ENCODE assay signal across 19 cellular contexts in the genomic region with DNA sequence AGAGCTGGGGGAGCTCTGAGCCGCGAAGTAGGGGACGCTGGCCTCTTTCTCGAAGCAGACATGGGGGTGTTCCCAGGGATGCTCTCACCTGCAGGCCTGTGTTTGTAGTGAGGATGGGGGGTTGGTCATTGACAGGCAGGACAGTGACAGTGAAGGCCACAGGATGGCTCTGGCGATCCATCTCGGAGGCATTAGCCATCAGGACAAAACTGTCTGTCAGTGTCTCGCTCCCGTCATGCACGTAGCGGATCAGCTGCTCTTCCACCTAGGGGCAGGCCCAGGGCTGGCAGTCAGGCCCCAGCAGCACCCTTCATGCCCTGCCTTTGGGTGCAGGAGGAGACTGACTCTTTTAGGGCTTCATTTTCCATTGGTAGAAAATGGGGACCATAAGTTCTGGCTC. TPM values are rescaled to one million over a fixed set of nuclear protein-coding genes. Genes with fewer than 3 reads are reported as not detected.
"Had no signal": no experiment of that assay in that cellular context is flagged by ENCODE, and none has a peak within 500 bp of the region (broad histone marks: within the 10 kb centered on the region; RNA-seq: fewer than 3 reads in every experiment).

No MANE protein-coding gene starts in this region.

- H3K36me3 ChIP-seq: cardiac muscle cell, colonic mucosa, left lung, neutrophil, uterus had no signal

- FAIRE-seq: kidney had no signal

- H3K4me3 Mint-ChIP-seq: activated CD4-positive, alpha-beta memory T cell treated with anti-CD3 and anti-CD28 coated beads for 36 hours; activated CD4-positive, alpha-beta T cell treated with anti-CD3 and anti-CD28 coated beads for 36 hours; activated CD8-positive, alpha-beta memory T cell treated with anti-CD3 and anti-CD28 coated beads, Interleukin-2, amount 10 ng/mL, durations not matched to agents 7 days and 5 days; activated naive CD4-positive, alpha-beta T cell treated with anti-CD3 and anti-CD28 coated beads for 36 hours; naive thymus-derived CD4-positive, alpha-beta T cell; stimulated activated naive B cell treated with anti-CD40 and anti-IgM and Interleukin-4, amounts not matched to agents 10 μg/mL and 1 μg/mL and 100 μg/mL, for 72 hours had no signal

- H3K27ac ChIP-seq: cardiac muscle cell, colonic mucosa, left lung, neutrophil, uterus had no signal

- H3K4me1 Mint-ChIP-seq: activated CD4-positive, alpha-beta T cell treated with anti-CD3 and anti-CD28 coated beads for 36 hours; activated CD8-positive, alpha-beta memory T cell treated with anti-CD3 and anti-CD28 coated beads, Interleukin-2, amount 10 ng/mL, durations not matched to agents 7 days and 5 days had no signal

- H3K27me3 ChIP-seq: cardiac muscle cell, colonic mucosa, left lung, neutrophil, tibial artery, uterus had no signal

- DNase-seq: activated CD4-positive, alpha-beta memory T cell treated with anti-CD3 and anti-CD28 coated beads for 36 hours; activated CD4-positive, alpha-beta T cell treated with anti-CD3 and anti-CD28 coated beads for 36 hours; activated CD8-positive, alpha-beta memory T cell treated with anti-CD3 and anti-CD28 coated beads, Interleukin-2, amount 10 ng/mL, durations not matched to agents 7 days and 5 days; activated naive CD4-positive, alpha-beta T cell treated with anti-CD3 and anti-CD28 coated beads for 36 hours; activated T-cell treated with anti-CD3 and anti-CD28 coated beads, Interleukin-2, amount 50 U/mL, for 1 hour; colonic mucosa; foreskin fibroblast; hippocampal formation; kidney; left lung; mucosa of descending colon; naive thymus-derived CD4-positive, alpha-beta T cell; stimulated activated CD4-positive, alpha-beta T cell treated with anti-CD3 and anti-CD28 coated beads, Interleukin-2, amount 100 ng/mL, for 48 hours; stimulated activated naive B cell treated with anti-CD40 and anti-IgM and Interleukin-4, amounts not matched to agents 10 μg/mL and 1 μg/mL and 100 μg/mL, for 72 hours; tibial artery; uterus had no signal

- H3K27me3 Mint-ChIP-seq: activated CD8-positive, alpha-beta memory T cell treated with anti-CD3 and anti-CD28 coated beads, Interleukin-2, amount 10 ng/mL, durations not matched to agents 7 days and 5 days; naive thymus-derived CD4-positive, alpha-beta T cell had no signal

- H3K27ac Mint-ChIP-seq: activated CD4-positive, alpha-beta memory T cell treated with anti-CD3 and anti-CD28 coated beads for 36 hours; activated CD4-positive, alpha-beta T cell treated with anti-CD3 and anti-CD28 coated beads for 36 hours; activated CD8-positive, alpha-beta memory T cell treated with anti-CD3 and anti-CD28 coated beads, Interleukin-2, amount 10 ng/mL, durations not matched to agents 7 days and 5 days; activated naive CD4-positive, alpha-beta T cell treated with anti-CD3 and anti-CD28 coated beads for 36 hours; activated T-helper 2 cell treated with anti-CD3 and anti-CD28 coated beads, Interferon-gamma antibody, Interleukin-2, Interleukin-4, amounts not matched to agents 10 μg/mL and 5 μg/mL and 100 μg/mL, durations not matched to agents 14 hours and 24 hours and 36 hours; naive thymus-derived CD4-positive, alpha-beta T cell; stimulated activated naive B cell treated with anti-CD40 and anti-IgM and Interleukin-4, amounts not matched to agents 10 μg/mL and 1 μg/mL and 100 μg/mL, for 72 hours had no signal

- ATAC-seq: activated CD4-positive, alpha-beta T cell treated with anti-CD3 and anti-CD28 coated beads for 36 hours; activated CD8-positive, alpha-beta memory T cell treated with anti-CD3 and anti-CD28 coated beads, Interleukin-2, amount 10 ng/mL, durations not matched to agents 7 days and 5 days; left lung; mucosa of descending colon; naive thymus-derived CD4-positive, alpha-beta T cell had no signal

- H3K4me1 ChIP-seq: colonic mucosa, uterus had no signal

- H3K9me3 ChIP-seq: colonic mucosa, left lung, mucosa of descending colon, neutrophil, tibial artery, uterus had no signal

- H3K36me3 Mint-ChIP-seq: activated CD4-positive, alpha-beta memory T cell treated with anti-CD3 and anti-CD28 coated beads for 36 hours; activated CD8-positive, alpha-beta memory T cell treated with anti-CD3 and anti-CD28 coated beads, Interleukin-2, amount 10 ng/mL, durations not matched to agents 7 days and 5 days; naive thymus-derived CD4-positive, alpha-beta T cell; stimulated activated naive B cell treated with anti-CD40 and anti-IgM and Interleukin-4, amounts not matched to agents 10 μg/mL and 1 μg/mL and 100 μg/mL, for 72 hours had no signal

- H3K9me3 Mint-ChIP-seq: activated CD4-positive, alpha-beta memory T cell treated with anti-CD3 and anti-CD28 coated beads for 36 hours; activated naive CD4-positive, alpha-beta T cell treated with anti-CD3 and anti-CD28 coated beads for 36 hours; activated T-helper 2 cell treated with anti-CD3 and anti-CD28 coated beads, Interferon-gamma antibody, Interleukin-2, Interleukin-4, amounts not matched to agents 10 μg/mL and 5 μg/mL and 100 μg/mL, durations not matched to agents 14 hours and 24 hours and 36 hours; naive thymus-derived CD4-positive, alpha-beta T cell; stimulated activated naive B cell treated with anti-CD40 and anti-IgM and Interleukin-4, amounts not matched to agents 10 μg/mL and 1 μg/mL and 100 μg/mL, for 72 hours had no signal

- H3K4me3 ChIP-seq: cardiac muscle cell, colonic mucosa, left lung, mucosa of descending colon, tibial artery, uterus had no signal

RNA-seq across cellular contexts. Expression of gene CSPG4, which starts 28.0 kb away (rescaled TPM):
- total RNA-seq: activated CD4-positive, alpha-beta memory T cell treated with anti-CD3 and anti-CD28 coated beads for 36 hours; activated CD4-positive, alpha-beta T cell treated with anti-CD3 and anti-CD28 coated beads for 36 hours; activated naive CD4-positive, alpha-beta T cell treated with anti-CD3 and anti-CD28 coated beads for 36 hours; naive thymus-derived CD4-positive, alpha-beta T cell had no signal
